In genomic region chr15:67105991-67106763, GRCh38 we compare ENCODE assay signal across 12 cellular contexts. TPM values are rescaled to one million over a fixed set of nuclear protein-coding genes. Genes with fewer than 3 reads are reported as not detected.
DNase-seq lines count a peak whose midpoint lies in the region; ATAC-seq and TF ChIP-seq lines count a peak whose summit lies in the region.
"Had no signal": no experiment of that assay in that cellular context is flagged by ENCODE, and none has a peak within 500 bp of the region (broad histone marks: within the 10 kb centered on the region; RNA-seq: fewer than 3 reads in every experiment).

No MANE protein-coding gene starts in this region.

- no peaks in the 10 kb centered on the region for H3K36me3 ChIP-seq in HEK293 (ENCODE audit: control insufficient read depth in 2 of 2, insufficient read depth in 1 of 2, low read length in 2 of 2)
- H3K36me3 ChIP-seq: WERI-Rb-1 had no signal

- no peak for DNase-seq in activated CD4-positive, alpha-beta memory T cell treated with anti-CD3 and anti-CD28 coated beads for 36 hours
- no peak for DNase-seq in right cardiac atrium
- no peak for DNase-seq in GDM1 (lab: John Stamatoyannopoulos, UW)
- no peak for DNase-seq in kidney glomerular epithelial cell (lab: John Stamatoyannopoulos, UW)
- no peak for DNase-seq in kidney tubule cell (ENCODE audit: low spot score)
- DNase-seq in AG08395 (ENCODE audit: low spot score), result no peak
- DNase-seq: NCI-H524, WERI-Rb-1 had no signal

- no peaks in the 10 kb centered on the region for H3K27me3 Mint-ChIP-seq in activated CD4-positive, alpha-beta memory T cell treated with anti-CD3 and anti-CD28 coated beads for 36 hours

- H3K27ac ChIP-seq in HEK293 (ENCODE audit: extremely low read depth, low read depth, low read length), result peak overlapping the region; percentile 44; the same call in 1 of the 2 replicates
- H3K27ac ChIP-seq in right cardiac atrium (ENCODE audit: low read length), result peak overlapping the region; percentile 84
- H3K27ac ChIP-seq in skin epidermis, result peak overlapping the region in 18 of 21 experiments; percentile 16 to 79 (median 70)
- H3K27ac ChIP-seq: WERI-Rb-1 had no signal

- H3K9me3 Mint-ChIP-seq in activated CD4-positive, alpha-beta memory T cell treated with anti-CD3 and anti-CD28 coated beads for 36 hours, result peaks cover 3% of the 10 kb centered on the region

- H3K4me1 ChIP-seq in HEK293 (ENCODE audit: control insufficient read depth, insufficient read depth, low read length) (peaks cover 21% of the 10 kb centered on the region), right cardiac atrium (ENCODE audit: control insufficient read depth, insufficient read depth, low read length) (peaks cover 58% of the 10 kb centered on the region)

- ATAC-seq in right cardiac atrium, result no peak

- peaks cover 18% of the 10 kb centered on the region for H3K36me3 Mint-ChIP-seq in activated CD4-positive, alpha-beta memory T cell treated with anti-CD3 and anti-CD28 coated beads for 36 hours

- H3K4me1 Mint-ChIP-seq in activated CD4-positive, alpha-beta memory T cell treated with anti-CD3 and anti-CD28 coated beads for 36 hours (ENCODE audit: low read depth), result peaks cover 33% of the 10 kb centered on the region

- H3K9me3 ChIP-seq in HEK293 (ENCODE audit: control insufficient read depth, insufficient read depth, low read depth, low read length) (no peaks in the 10 kb centered on the region), right cardiac atrium (ENCODE audit: control insufficient read depth, low read length) (no peaks in the 10 kb centered on the region)

- H3K27me3 ChIP-seq in right cardiac atrium (ENCODE audit: control insufficient read depth, insufficient read depth), result no peaks in the 10 kb centered on the region
- H3K27me3 ChIP-seq: dorsolateral prefrontal cortex had no signal

- H3K4me3 Mint-ChIP-seq in activated CD4-positive, alpha-beta memory T cell treated with anti-CD3 and anti-CD28 coated beads for 36 hours, result no peak overlapping the region

- WGBS in right cardiac atrium, result 83% methylated on average over 8 of the region's 8 CpGs

- H3K27ac Mint-ChIP-seq in activated CD4-positive, alpha-beta memory T cell treated with anti-CD3 and anti-CD28 coated beads for 36 hours, result peak overlapping the region; percentile 78

- POLR2A ChIA-PET in HEK293 (lab: Yijun Ruan, JAX), result interaction anchor here (0.9 to 1.7 kb wide), 4 partner anchors 41 to 72 kb away, joined by 3 to 6 read pairs (median 4); partner anchors contain the start of gene SMAD3
- POLR2A ChIA-PET in activated CD4-positive, alpha-beta memory T cell treated with anti-CD3 and anti-CD28 coated beads for 36 hours (lab: Charles Lee), result interaction anchor here (0.8 to 2.0 kb wide), 3 partner anchors 14 to 31 kb away, joined by 3 to 7 read pairs (median 6); no protein-coding TSS in a partner anchor

- CTCF ChIA-PET in HEK293 (lab: Yijun Ruan, JAX), result no interaction called here
- CTCF ChIA-PET in activated CD4-positive, alpha-beta memory T cell treated with anti-CD3 and anti-CD28 coated beads for 36 hours (lab: Charles Lee), result interaction anchor here (1.0 to 1.4 kb wide), 3 partner anchors 11 to 68 kb away, joined by 3 to 5 read pairs (median 3); no protein-coding TSS in a partner anchor

- no peak overlapping the region for H3K4me3 ChIP-seq in HEK293 (ENCODE audit: low read depth, low read length)
- H3K4me3 ChIP-seq in right cardiac atrium (ENCODE audit: low read length), result no peak overlapping the region
- H3K4me3 ChIP-seq in skin epidermis, result no peak overlapping the region
- H3K4me3 ChIP-seq: dorsolateral prefrontal cortex, HAP-1 had no signal

- no peak for TF ChIP-seq CTCF in HEK293 (tag by site-specific recombination; IDR thresholded peaks at IDR 0.05)

- intact Hi-C loops in activated CD4-positive, alpha-beta memory T cell treated with anti-CD3 and anti-CD28 coated beads for 36 hours (cut with micrococcal nuclease), result no loop called here
- intact Hi-C loops in right cardiac atrium (cut with DNase I), result loop anchor here in 1 of 4 donors (10.0 kb wide), 1 partner anchor 59 kb away; no protein-coding TSS in a partner anchor

TF ChIP-seq in HEK293, 187 proteins besides CTCF, POLR2A, EP300 and RAD21:
- 0 out of 2 replicates have a peak, but pooled peaks have one; percentile 57 for TF ChIP-seq ZNF223 (tag by site-specific recombination; IDR thresholded peaks at IDR 0.05)
- TF ChIP-seq GLIS2 (tag by site-specific recombination; IDR thresholded peaks at IDR 0.05), result 0 out of 2 replicates have a peak, but pooled peaks have one; percentile 35
- no peak for TF ChIP-seq TCF7L2 (IDR thresholded peaks at IDR 0.05; ENCODE audit: borderline replicate concordance, low read depth, low read length)
- TF ChIP-seq KLF10 (tag by site-specific recombination; IDR thresholded peaks at IDR 0.05), result no peak

RNA-seq across cellular contexts. Expression of gene SMAD3, which starts 40.8 kb away (rescaled TPM):
- total RNA-seq in activated CD4-positive, alpha-beta memory T cell treated with anti-CD3 and anti-CD28 coated beads for 36 hours, result 10 to 100 TPM; 50.2 to 50.5 TPM
- total RNA-seq in right cardiac atrium, result 10 to 100 TPM; 29.2 to 40.5 (median 30.5) TPM
- 9.9 TPM for polyA plus RNA-seq in right cardiac atrium
